Comparison of ENCODE assay signal across 27 cellular contexts in genomic region chr18:9550413-9550812, GRCh38.
"Had no signal": no experiment of that assay in that cellular context is flagged by ENCODE, and none has a peak within 500 bp of the region (broad histone marks: within the 10 kb centered on the region; RNA-seq: fewer than 3 reads in every experiment).

No MANE protein-coding gene starts in this region.

- H3K4me3 ChIP-seq: PC-9 had no signal

- DNase-seq: activated CD4-positive, alpha-beta memory T cell treated with anti-CD3 and anti-CD28 coated beads, Interleukin-2, amount 10 ng/mL, durations not matched to agents 7 days and 5 days; activated CD4-positive, alpha-beta T cell treated with anti-CD3 and anti-CD28 coated beads for 1 hour; activated CD4-positive, alpha-beta T cell treated with anti-CD3 and anti-CD28 coated beads for 48 hours; activated CD4-positive, CD25-positive, alpha-beta regulatory T cell; activated CD8-positive, alpha-beta memory T cell treated with anti-CD3 and anti-CD28 coated beads for 24 hours; activated CD8-positive, alpha-beta memory T cell treated with anti-CD3 and anti-CD28 coated beads, Interleukin-2, amount 10 ng/mL, durations not matched to agents 7 days and 5 days; activated CD8-positive, alpha-beta memory T cell treated with anti-CD3 and anti-CD28 coated beads, Interleukin-2, amount 50 U/mL, for 48 hours; activated effector memory CD4-positive, alpha-beta T cell treated with Interleukin-2 at 50 U/mL for 16 hours; activated naive CD4-positive, alpha-beta T cell treated with anti-CD3 and anti-CD28 coated beads, Interleukin-2, amount 10 ng/mL, durations not matched to agents 7 days and 5 days; activated naive CD8-positive, alpha-beta T cell treated with anti-CD3 and anti-CD28 coated beads, Interleukin-2, amount 50 U/mL, for 24 hours; activated T-cell treated with anti-CD3 and anti-CD28 coated beads, Interleukin-2, amount 50 U/mL, for 48 hours; anterior cingulate cortex; Karpas-422; KBM-7; NCI-H1048; NCI-H1105 treated with DMSO at 0.1 percent for 48 hours; NCI-H1436; NCI-H1694; NCI-H1930; NCI-H2081 treated with DMSO at 0.1 percent for 48 hours; PC-9; Right ventricle myocardium superior; SW 1271; T-helper 1 cell; T-helper 2 cell; T-helper 9 cell had no signal

- ATAC-seq: activated CD8-positive, alpha-beta memory T cell treated with anti-CD3 and anti-CD28 coated beads, Interleukin-2, amount 10 ng/mL, durations not matched to agents 7 days and 5 days; activated naive CD8-positive, alpha-beta T cell treated with anti-CD3 and anti-CD28 coated beads, Interleukin-2, amount 50 U/mL, for 24 hours had no signal

- H3K27ac ChIP-seq: PC-9, VCaP had no signal
